1 cellular context compared by ENCODE assay signal in genomic region chr22:22061085-22062077, GRCh38.
TF ChIP-seq lines count a peak whose summit lies in the region.

No MANE protein-coding gene starts in this region.

TF ChIP-seq in K562, 482 proteins besides CTCF, POLR2A, EP300 and RAD21 (continued from another document):
- TF ChIP-seq TRIM25 (IDR thresholded peaks at IDR 0.05; ENCODE audit: borderline replicate concordance) (no peak), ZNF717 (CRISPR knock-in tag; IDR thresholded peaks at IDR 0.05) (peak; percentile 81; the same call in 1 of the 2 replicates), RFX5 (IDR thresholded peaks at IDR 0.05; ENCODE audit: low read depth, low read length) (no peak), SPI1 (IDR thresholded peaks at IDR 0.05; ENCODE audit: borderline replicate concordance, low read depth, low read length) (no peak), ETV5 (CRISPR knock-in tag; IDR thresholded peaks at IDR 0.05; ENCODE audit: low read depth) (no peak), ZZZ3 (IDR thresholded peaks at IDR 0.05) (no peak), HDAC1 (IDR thresholded peaks at IDR 0.05) (no peak), KLF13 (tag; IDR thresholded peaks at IDR 0.05; ENCODE audit: borderline replicate concordance, low read depth) (no peak), NR4A1 (CRISPR knock-in tag; IDR thresholded peaks at IDR 0.05) (no peak), NR4A1 (tag; IDR thresholded peaks at IDR 0.05) (no peak), ZC3H11A (IDR thresholded peaks at IDR 0.05; ENCODE audit: low read depth, low read length) (no peak), CHCHD3 (CRISPR knock-in tag; IDR thresholded peaks at IDR 0.05) (no peak), TEAD1 (CRISPR knock-in tag; IDR thresholded peaks at IDR 0.05) (no peak), ZNF274 (IDR thresholded peaks at IDR 0.05; ENCODE audit: borderline replicate concordance, low read depth, low read length) (no peak), ZNF124 (CRISPR knock-in tag; IDR thresholded peaks at IDR 0.05) (0 out of 2 replicates have a peak, but pooled peaks have one; percentile 83), TOE1 (IDR thresholded peaks at IDR 0.05; ENCODE audit: borderline replicate concordance) (no peak), TOE1 (CRISPR knock-in tag; IDR thresholded peaks at IDR 0.05; ENCODE audit: borderline replicate concordance, low read depth) (no peak; the same call in 1 of the 2 replicates), NR0B1 (IDR thresholded peaks at IDR 0.05; ENCODE audit: partially characterized antibody) (no peak), ZNF3 (CRISPR knock-in tag; IDR thresholded peaks at IDR 0.05) (peak; percentile 59; the same call in 1 of the 2 replicates), GATA2 (CRISPR knock-in tag; IDR thresholded peaks at IDR 0.05) (no peak), NCOA4 (IDR thresholded peaks at IDR 0.05; ENCODE audit: partially characterized antibody) (no peak)
- TF ChIP-seq, protein P1, sequence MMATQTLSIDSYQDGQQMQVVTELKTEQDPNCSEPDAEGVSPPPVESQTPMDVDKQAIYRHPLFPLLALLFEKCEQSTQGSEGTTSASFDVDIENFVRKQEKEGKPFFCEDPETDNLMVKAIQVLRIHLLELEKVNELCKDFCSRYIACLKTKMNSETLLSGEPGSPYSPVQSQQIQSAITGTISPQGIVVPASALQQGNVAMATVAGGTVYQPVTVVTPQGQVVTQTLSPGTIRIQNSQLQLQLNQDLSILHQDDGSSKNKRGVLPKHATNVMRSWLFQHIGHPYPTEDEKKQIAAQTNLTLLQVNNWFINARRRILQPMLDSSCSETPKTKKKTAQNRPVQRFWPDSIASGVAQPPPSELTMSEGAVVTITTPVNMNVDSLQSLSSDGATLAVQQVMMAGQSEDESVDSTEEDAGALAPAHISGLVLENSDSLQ (IDR thresholded peaks at IDR 0.05) = no peak
- TF ChIP-seq, protein P2, sequence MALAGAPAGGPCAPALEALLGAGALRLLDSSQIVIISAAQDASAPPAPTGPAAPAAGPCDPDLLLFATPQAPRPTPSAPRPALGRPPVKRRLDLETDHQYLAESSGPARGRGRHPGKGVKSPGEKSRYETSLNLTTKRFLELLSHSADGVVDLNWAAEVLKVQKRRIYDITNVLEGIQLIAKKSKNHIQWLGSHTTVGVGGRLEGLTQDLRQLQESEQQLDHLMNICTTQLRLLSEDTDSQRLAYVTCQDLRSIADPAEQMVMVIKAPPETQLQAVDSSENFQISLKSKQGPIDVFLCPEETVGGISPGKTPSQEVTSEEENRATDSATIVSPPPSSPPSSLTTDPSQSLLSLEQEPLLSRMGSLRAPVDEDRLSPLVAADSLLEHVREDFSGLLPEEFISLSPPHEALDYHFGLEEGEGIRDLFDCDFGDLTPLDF (CRISPR knock-in tag; IDR thresholded peaks at IDR 0.05) = peak; percentile 65; the same call in 1 of the 2 replicates
- TF ChIP-seq, protein P3, sequence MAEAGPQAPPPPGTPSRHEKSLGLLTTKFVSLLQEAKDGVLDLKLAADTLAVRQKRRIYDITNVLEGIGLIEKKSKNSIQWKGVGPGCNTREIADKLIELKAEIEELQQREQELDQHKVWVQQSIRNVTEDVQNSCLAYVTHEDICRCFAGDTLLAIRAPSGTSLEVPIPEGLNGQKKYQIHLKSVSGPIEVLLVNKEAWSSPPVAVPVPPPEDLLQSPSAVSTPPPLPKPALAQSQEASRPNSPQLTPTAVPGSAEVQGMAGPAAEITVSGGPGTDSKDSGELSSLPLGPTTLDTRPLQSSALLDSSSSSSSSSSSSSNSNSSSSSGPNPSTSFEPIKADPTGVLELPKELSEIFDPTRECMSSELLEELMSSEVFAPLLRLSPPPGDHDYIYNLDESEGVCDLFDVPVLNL (CRISPR knock-in tag; IDR thresholded peaks at IDR 0.05; ENCODE audit: low read depth) = no peak
